11 cellular contexts compared by ENCODE assay signal in genomic region chr1:167666416-167666815, GRCh38. TPM values are rescaled to one million over a fixed set of nuclear protein-coding genes. Genes with fewer than 3 reads are reported as not detected.
DNase-seq lines count a peak whose midpoint lies in the region; ATAC-seq, FAIRE-seq and TF ChIP-seq lines count a peak whose summit lies in the region.
"Had no signal": no experiment of that assay in that cellular context is flagged by ENCODE, and none has a peak within 500 bp of the region (broad histone marks: within the 10 kb centered on the region; RNA-seq: fewer than 3 reads in every experiment).

No MANE protein-coding gene starts in this region.

- H3K4me3 Mint-ChIP-seq in progenitor cell of endocrine pancreas (ENCODE audit: low read depth): no peak overlapping the region
- H3K4me3 Mint-ChIP-seq: activated naive CD4-positive, alpha-beta T cell treated with anti-CD3 and anti-CD28 coated beads, Interleukin-2, amount 10 ng/mL, durations not matched to agents 7 days and 5 days had no signal

- H3K4me1 ChIP-seq in SJSA1 (replicated peaks): peaks cover 41% of the 10 kb centered on the region

- DNase-seq in EL: peak; percentile 92
- peak; percentile 65 to 78 for DNase-seq in SJSA1 (ENCODE audit: low read depth in 1 of 2, low spot score in 2 of 2)
- peak; percentile 93 for DNase-seq in fibroblast of mammary gland (ENCODE audit: low read depth)
- DNase-seq in progenitor cell of endocrine pancreas (ENCODE audit: low spot score, unreplicated experiment): no peak
- no peak for DNase-seq in cerebellum (ENCODE audit: low spot score)
- DNase-seq in ACHN: no peak
- DNase-seq in HTR-8/SVneo (ENCODE audit: insufficient read length, low spot score): no peak
- DNase-seq: activated naive CD4-positive, alpha-beta T cell treated with anti-CD3 and anti-CD28 coated beads, Interleukin-2, amount 10 ng/mL, durations not matched to agents 7 days and 5 days; Peyer's patch had no signal

- H3K9me3 ChIP-seq in SJSA1 (replicated peaks): no peaks in the 10 kb centered on the region
- H3K9me3 ChIP-seq: Peyer's patch had no signal

- no peaks in the 10 kb centered on the region; the same call in 1 of the 2 replicates for H3K27me3 ChIP-seq in SJSA1 (replicated peaks)
- H3K27me3 ChIP-seq: Peyer's patch had no signal

- H3K27ac Mint-ChIP-seq in progenitor cell of endocrine pancreas: peak overlapping the region; percentile 50
- H3K27ac Mint-ChIP-seq: activated naive CD4-positive, alpha-beta T cell treated with anti-CD3 and anti-CD28 coated beads, Interleukin-2, amount 10 ng/mL, durations not matched to agents 7 days and 5 days had no signal

- in situ Hi-C loops in ACHN (cut with HindIII; ENCODE audit: low pct_ligation_motif_present, low pct_unique_long_range_greater_than_20kb, low sequenced_read_pairs): no loop called here

- no peak for ATAC-seq in activated CD4-positive, CD25-positive, alpha-beta regulatory T cell treated with anti-CD3 and anti-CD28 coated beads, Interleukin-2, amount 50 U/mL, for 24 hours
- ATAC-seq: left lobe of liver had no signal

- peaks cover 5% of the 10 kb centered on the region for H3K27me3 Mint-ChIP-seq in progenitor cell of endocrine pancreas
- H3K27me3 Mint-ChIP-seq: activated naive CD4-positive, alpha-beta T cell treated with anti-CD3 and anti-CD28 coated beads, Interleukin-2, amount 10 ng/mL, durations not matched to agents 7 days and 5 days had no signal

- FAIRE-seq in HTR-8/SVneo (lab: Jason Lieb, UNC): no peak

- H3K36me3 Mint-ChIP-seq in progenitor cell of endocrine pancreas (ENCODE audit: insufficient read depth): no peaks in the 10 kb centered on the region

- TF ChIP-seq CTCF in fibroblast of mammary gland (conservative IDR thresholded peaks at IDR 0.05; ENCODE audit: control insufficient read depth, insufficient read depth, low read depth, low read length) (no peak), progenitor cell of endocrine pancreas (IDR thresholded peaks at IDR 0.05; ENCODE audit: unreplicated experiment) (no peak)

- no peak overlapping the region for H3K4me3 ChIP-seq in SJSA1
- H3K4me3 ChIP-seq in fibroblast of mammary gland (ENCODE audit: control insufficient read depth, low read depth, low read length): no peak overlapping the region
- H3K4me3 ChIP-seq: Peyer's patch had no signal

- H3K4me1 Mint-ChIP-seq in progenitor cell of endocrine pancreas (ENCODE audit: low read depth): no peaks in the 10 kb centered on the region

- H3K9me3 Mint-ChIP-seq in progenitor cell of endocrine pancreas (ENCODE audit: low read depth): no peaks in the 10 kb centered on the region
- H3K9me3 Mint-ChIP-seq: activated naive CD4-positive, alpha-beta T cell treated with anti-CD3 and anti-CD28 coated beads, Interleukin-2, amount 10 ng/mL, durations not matched to agents 7 days and 5 days had no signal

- H3K27ac ChIP-seq in SJSA1: peak overlapping the region; percentile 48
- H3K27ac ChIP-seq: Peyer's patch had no signal

- H3K36me3 ChIP-seq in SJSA1: no peaks in the 10 kb centered on the region
- H3K36me3 ChIP-seq: Peyer's patch had no signal

RNA-seq across cellular contexts. Expression of gene RCSD1, which starts 36.4 kb away (rescaled TPM):
- 1.3 and 2.3 TPM in 2 replicates for total RNA-seq in SJSA1 (2014; rRNA removed; shearing (Covaris generic))
- total RNA-seq in progenitor cell of endocrine pancreas (0.22 and 0.38 TPM in 2 replicates), cerebellum (5.3 TPM)

RNA-seq across cellular contexts. Expression of gene MPZL1, which starts 55.4 kb away (rescaled TPM):
- 74.1 and 78.5 TPM in 2 replicates for total RNA-seq in SJSA1 (2014; rRNA removed; shearing (Covaris generic))
- total RNA-seq in progenitor cell of endocrine pancreas (127 and 133 TPM in 2 replicates), cerebellum (134 TPM)

Comparison
In these comparisons a context has a peak if more than half of its experiments do, and no peak if none do; other contexts are left out.
1. DNase-seq: peak in EL (single experiment), SJSA1 (2 of 2) and fibroblast of mammary gland (single experiment); none in progenitor cell of endocrine pancreas (single experiment), cerebellum (single experiment), ACHN (single experiment) and HTR-8/SVneo (single experiment).